ENCODE assay signal across 1 cellular context in genomic region chr2:233343171-233343705, GRCh38.
A peak's percentile ranks its signal among the peaks of the same experiment; 100 is the strongest.
TF ChIP-seq lines count a peak whose summit lies in the region.

No MANE protein-coding gene starts in this region.

TF ChIP-seq in H1, 55 proteins besides CTCF, POLR2A, EP300 and RAD21:
- TF ChIP-seq GABPA (IDR thresholded peaks at IDR 0.05; ENCODE audit: borderline replicate concordance, insufficient read depth, low read length) (no peak), SIX5 (IDR thresholded peaks at IDR 0.05; ENCODE audit: low read depth, low read length) (no peak), CHD2 (IDR thresholded peaks at IDR 0.05; ENCODE audit: low read length) (no peak), CEBPB (IDR thresholded peaks at IDR 0.05; ENCODE audit: low read depth, low read length) (peak; percentile 30; the same call in 1 of the 2 replicates)
